9 cellular contexts compared by ENCODE assay signal in genomic region chr11:14554959-14555358, GRCh38. TPM values are rescaled to one million over a fixed set of nuclear protein-coding genes. Genes with fewer than 3 reads are reported as not detected.
DNase-seq lines count a peak whose midpoint lies in the region; ATAC-seq and TF ChIP-seq lines count a peak whose summit lies in the region.
"Had no signal": no experiment of that assay in that cellular context is flagged by ENCODE, and none has a peak within 500 bp of the region (broad histone marks: within the 10 kb centered on the region; RNA-seq: fewer than 3 reads in every experiment).

No MANE protein-coding gene starts in this region.

- H3K27me3 Mint-ChIP-seq in naive thymus-derived CD4-positive, alpha-beta T cell, result no peaks in the 10 kb centered on the region

- no peaks in the 10 kb centered on the region for H3K36me3 ChIP-seq in naive thymus-derived CD4-positive, alpha-beta T cell (ENCODE audit: control insufficient read depth in 2 of 3, insufficient read depth in 3 of 3, low read length in 3 of 3)

- H3K4me1 Mint-ChIP-seq in naive thymus-derived CD4-positive, alpha-beta T cell, result peaks cover 23 to 72% (median 60%) of the 10 kb centered on the region in 7 donors
- H3K4me1 Mint-ChIP-seq: stimulated activated memory B cell treated with anti-CD40 and anti-IgM and Interleukin-4, amounts not matched to agents 10 μg/mL and 1 μg/mL and 100 μg/mL, for 72 hours had no signal

- H3K27ac Mint-ChIP-seq in naive thymus-derived CD4-positive, alpha-beta T cell, result peak overlapping the region; percentile 82 to 99 (median 95)
- H3K27ac Mint-ChIP-seq: stimulated activated memory B cell treated with anti-CD40 and anti-IgM and Interleukin-4, amounts not matched to agents 10 μg/mL and 1 μg/mL and 100 μg/mL, for 72 hours had no signal

- H3K4me1 ChIP-seq in naive thymus-derived CD4-positive, alpha-beta T cell (ENCODE audit: control insufficient read depth in 2 of 2, insufficient read depth in 2 of 2, low read length in 2 of 2), result peaks cover 19 to 23% of the 10 kb centered on the region in 2 donors

- peaks cover 0 to 11% (median 0%) of the 10 kb centered on the region in 11 donors for H3K9me3 Mint-ChIP-seq in naive thymus-derived CD4-positive, alpha-beta T cell
- H3K9me3 Mint-ChIP-seq: stimulated activated memory B cell treated with anti-CD40 and anti-IgM and Interleukin-4, amounts not matched to agents 10 μg/mL and 1 μg/mL and 100 μg/mL, for 72 hours had no signal

- CTCF ChIA-PET in naive thymus-derived CD4-positive, alpha-beta T cell (lab: Charles Lee), result interaction anchor here (1.0 to 1.8 kb wide), 4 partner anchors 12 to 91 kb away, joined by 3 to 5 read pairs (median 4); no protein-coding TSS in a partner anchor

- TF ChIP-seq CTCF in cardiac fibroblast (IDR thresholded peaks at IDR 0.05; ENCODE audit: low read depth, low read length), result no peak

- no peak overlapping the region for H3K4me3 ChIP-seq in cardiac fibroblast (replicated peaks in 1 of 2; ENCODE audit: low read depth in 2 of 2, low read length in 2 of 2)
- H3K4me3 ChIP-seq in naive thymus-derived CD4-positive, alpha-beta T cell (ENCODE audit: low read length), result no peak overlapping the region

- intact Hi-C loops in naive thymus-derived CD4-positive, alpha-beta T cell (cut with micrococcal nuclease), result loop anchor here (1.0 to 2.0 kb wide), 6 partner anchors 9 to 89 kb away; no protein-coding TSS in a partner anchor

- peak overlapping the region; percentile 73 for H3K27ac ChIP-seq in naive thymus-derived CD4-positive, alpha-beta T cell (ENCODE audit: low read depth, low read length)

- H3K27me3 ChIP-seq in naive thymus-derived CD4-positive, alpha-beta T cell (ENCODE audit: control insufficient read depth in 2 of 2, insufficient read depth in 2 of 2, low read length in 2 of 2), result no peaks in the 10 kb centered on the region

- ATAC-seq in GM18861 (IDR thresholded peaks at IDR 0.05; ENCODE audit: unreplicated experiment) (peak; percentile 68), HG03378 (IDR thresholded peaks at IDR 0.05; ENCODE audit: unreplicated experiment) (peak; percentile 70), GM19324 (IDR thresholded peaks at IDR 0.05; ENCODE audit: low FRiP score, unreplicated experiment) (no peak)
- peak; percentile 95 for ATAC-seq in naive thymus-derived CD4-positive, alpha-beta T cell
- ATAC-seq: stimulated activated memory B cell treated with anti-CD40 and anti-IgM and Interleukin-4, amounts not matched to agents 10 μg/mL and 1 μg/mL and 100 μg/mL, for 72 hours had no signal

- peak overlapping the region in 9 of 10 donors; percentile 42 to 85 (median 65) for H3K4me3 Mint-ChIP-seq in naive thymus-derived CD4-positive, alpha-beta T cell
- H3K4me3 Mint-ChIP-seq: stimulated activated memory B cell treated with anti-CD40 and anti-IgM and Interleukin-4, amounts not matched to agents 10 μg/mL and 1 μg/mL and 100 μg/mL, for 72 hours had no signal

- H3K9me3 ChIP-seq in naive thymus-derived CD4-positive, alpha-beta T cell (ENCODE audit: control insufficient read depth in 2 of 3, low read length in 3 of 3), result no peaks in the 10 kb centered on the region

- POLR2A ChIA-PET in naive thymus-derived CD4-positive, alpha-beta T cell (lab: Charles Lee), result interaction anchor here (0.6 to 8.0 kb wide), 13 partner anchors 13 to 337 kb away, joined by 3 to 58 read pairs (median 4); partner anchors contain the start of genes COPB1, CYP2R1 and PDE3B

- DNase-seq in cardiac fibroblast (ENCODE audit: low read depth in 2 of 2), result peak; percentile 56 to 81
- DNase-seq in naive thymus-derived CD4-positive, alpha-beta T cell, result peak in 7 of 9 donors; percentile 76 to 92 (median 87)
- no peak for DNase-seq in NCI-H1417 (lab: John Stamatoyannopoulos, UW)
- no peak for DNase-seq in activated gamma-delta T cell treated with Interleukin-2 at 50 U/mL for 16 hours
- DNase-seq in ureter (ENCODE audit: low spot score), result no peak

- H3K36me3 Mint-ChIP-seq in naive thymus-derived CD4-positive, alpha-beta T cell, result peaks cover 22 to 64% (median 32%) of the 10 kb centered on the region in 5 donors
- H3K36me3 Mint-ChIP-seq: stimulated activated memory B cell treated with anti-CD40 and anti-IgM and Interleukin-4, amounts not matched to agents 10 μg/mL and 1 μg/mL and 100 μg/mL, for 72 hours had no signal

RNA-seq across cellular contexts. Expression of gene PSMA1, which starts 34.8 kb away (rescaled TPM):
- 100 to 1,000 TPM; 103 to 253 (median 120) TPM for total RNA-seq in naive thymus-derived CD4-positive, alpha-beta T cell
- polyA plus RNA-seq in naive thymus-derived CD4-positive, alpha-beta T cell, result 100 to 1,000 TPM; 128 to 171 TPM
- 138 TPM for total RNA-seq in ureter

RNA-seq across cellular contexts. Expression of gene COPB1, which starts 55.3 kb away (rescaled TPM):
- 100 to 1,000 TPM in 1 of 5 experiments, 10 to 100 TPM in 4; 73.4 to 102 (median 75.9) TPM for total RNA-seq in naive thymus-derived CD4-positive, alpha-beta T cell
- polyA plus RNA-seq in naive thymus-derived CD4-positive, alpha-beta T cell, result 10 to 100 TPM; 57.8 to 81.2 TPM
- total RNA-seq in ureter, result 87.2 TPM

Comparison
In these comparisons a context has a peak if more than half of its experiments do, and no peak if none do; other contexts are left out.
1. DNase-seq: peak in cardiac fibroblast (2 of 2) and naive thymus-derived CD4-positive, alpha-beta T cell (7 of 9); none in NCI-H1417 (0 of 3), activated gamma-delta T cell treated with Interleukin-2 at 50 U/mL for 16 hours (single experiment) and ureter (single experiment).